ENCODE assay signal across 9 cellular contexts in genomic region chr19:41821003-41821735, GRCh38. TPM values are rescaled to one million over a fixed set of nuclear protein-coding genes. Genes with fewer than 3 reads are reported as not detected.
DNase-seq lines count a peak whose midpoint lies in the region; ATAC-seq, FAIRE-seq and TF ChIP-seq lines count a peak whose summit lies in the region.
"Had no signal": no experiment of that assay in that cellular context is flagged by ENCODE, and none has a peak within 500 bp of the region (broad histone marks: within the 10 kb centered on the region; RNA-seq: fewer than 3 reads in every experiment).

No MANE protein-coding gene starts in this region.

- H4K20me1 ChIP-seq in astrocyte (ENCODE audit: insufficient read depth, low read length): no peaks in the 10 kb centered on the region
- H4K20me1 ChIP-seq: BLaER1 treated with 17β-estradiol and CSF1 and Interleukin-3, amounts not matched to agents 10 nM and 100 nM had no signal

- H3K4me3 Mint-ChIP-seq in astrocyte (ENCODE audit: unreplicated experiment): no peak overlapping the region

- no peak overlapping the region for H3K4me3 ChIP-seq in astrocyte (ENCODE audit: insufficient read depth, low read depth, low read length)
- H3K4me3 ChIP-seq: BLaER1 treated with 17β-estradiol and CSF1 and Interleukin-3, amounts not matched to agents 10 nM and 100 nM had no signal

- peak; percentile 46 for TF ChIP-seq CTCF in astrocyte (IDR thresholded peaks at IDR 0.05; ENCODE audit: insufficient read depth, low read depth, low read length)

- H3K4me2 ChIP-seq in astrocyte (ENCODE audit: low read length): no peak overlapping the region

- no peak for FAIRE-seq in astrocyte (lab: Jason Lieb, UNC)

- H3K9me3 Mint-ChIP-seq in astrocyte (ENCODE audit: unreplicated experiment): no peaks in the 10 kb centered on the region

- H3K27me3 Mint-ChIP-seq in astrocyte (ENCODE audit: low read depth, unreplicated experiment): peaks cover 27% of the 10 kb centered on the region

- H2AFZ ChIP-seq in astrocyte (ENCODE audit: low read depth, low read length): no peak overlapping the region

- H3K27ac ChIP-seq in astrocyte (ENCODE audit: low read depth, low read length): no peak overlapping the region
- H3K27ac ChIP-seq: BLaER1 treated with 17β-estradiol and CSF1 and Interleukin-3, amounts not matched to agents 10 nM and 100 nM had no signal

- H3K9ac ChIP-seq in astrocyte (ENCODE audit: low read length): no peak overlapping the region
- H3K9ac ChIP-seq: BLaER1 treated with 17β-estradiol and CSF1 and Interleukin-3, amounts not matched to agents 10 nM and 100 nM had no signal

- no peaks in the 10 kb centered on the region for H3K27me3 ChIP-seq in astrocyte (ENCODE audit: insufficient read depth, low read length)
- H3K27me3 ChIP-seq: BLaER1 treated with 17β-estradiol and CSF1 and Interleukin-3, amounts not matched to agents 10 nM and 100 nM had no signal

- no peak for ATAC-seq in HG02763 (IDR thresholded peaks at IDR 0.05; ENCODE audit: unreplicated experiment)

- no peaks in the 10 kb centered on the region for H3K36me3 ChIP-seq in astrocyte (ENCODE audit: insufficient read depth, low read length)
- H3K36me3 ChIP-seq: BLaER1 treated with 17β-estradiol and CSF1 and Interleukin-3, amounts not matched to agents 10 nM and 100 nM had no signal

- H3K79me2 ChIP-seq in astrocyte (ENCODE audit: insufficient read depth, low read length): no peaks in the 10 kb centered on the region

- no peaks in the 10 kb centered on the region for H3K9me3 ChIP-seq in astrocyte (ENCODE audit: insufficient read depth, low read depth, low read length)
- H3K9me3 ChIP-seq: BLaER1 treated with 17β-estradiol and CSF1 and Interleukin-3, amounts not matched to agents 10 nM and 100 nM had no signal

- peak overlapping the region; percentile 35 for H3K27ac Mint-ChIP-seq in astrocyte (ENCODE audit: unreplicated experiment)

- H3K4me1 ChIP-seq in astrocyte (ENCODE audit: insufficient read depth, low read length): no peaks in the 10 kb centered on the region

- no peaks in the 10 kb centered on the region for H3K36me3 Mint-ChIP-seq in astrocyte (ENCODE audit: low read depth, unreplicated experiment)

- H3K4me1 Mint-ChIP-seq in astrocyte (ENCODE audit: low read depth, unreplicated experiment): no peaks in the 10 kb centered on the region

- DNase-seq in SIG-M5 treated with dmso at 0.1 percent for 504 hours (lab: John Stamatoyannopoulos, UW; ENCODE audit: unreplicated experiment) (peak; percentile 63), SIG-M5 (lab: John Stamatoyannopoulos, UW) (no peak), MV-4-11 (lab: John Stamatoyannopoulos, UW) (peak; percentile 65), SHP77 (lab: John Stamatoyannopoulos, UW) (peak; percentile 59 to 67), astrocyte (ENCODE audit: low read depth) (no peak), kidney glomerular epithelial cell (lab: John Stamatoyannopoulos, UW) (peak; percentile 54)
- peak; percentile 59 for DNase-seq in stimulated activated CD8-positive, alpha-beta memory T cell treated with anti-CD3 and anti-CD28 coated beads, Interleukin-4, amount 100 ng/mL, for 48 hours

RNA-seq across cellular contexts. Expression of gene LYPD4, which starts 23.3 kb away (rescaled TPM):
- total RNA-seq in astrocyte: not detected in 2 replicates

RNA-seq across cellular contexts. Expression of gene DMRTC2, which starts 23.7 kb away (rescaled TPM):
- total RNA-seq in astrocyte: not detected in 2 replicates

RNA-seq across cellular contexts. Expression of gene CEACAM3, which starts 24.8 kb away (rescaled TPM):
- total RNA-seq in astrocyte: not detected in 2 replicates

RNA-seq across cellular contexts. Expression of gene RPS19, which starts 38.9 kb away (rescaled TPM):
- total RNA-seq in astrocyte: 2,868 and 3,078 TPM in 2 replicates

RNA-seq across cellular contexts. Expression of gene CD79A, which starts 55.9 kb away (rescaled TPM):
- total RNA-seq in astrocyte: 0.30 and 0.41 TPM in 2 replicates

Comparison
In these comparisons a context has a peak if more than half of its experiments do, and no peak if none do; other contexts are left out.
1. DNase-seq: peak in SIG-M5 treated with dmso at 0.1 percent for 504 hours (single experiment), MV-4-11 (single experiment), SHP77 (2 of 2), kidney glomerular epithelial cell (single experiment) and stimulated activated CD8-positive, alpha-beta memory T cell treated with anti-CD3 and anti-CD28 coated beads, Interleukin-4, amount 100 ng/mL, for 48 hours (single experiment); none in SIG-M5 (single experiment) and astrocyte (single experiment).